Comparison of ENCODE assay signal across 1 cellular context in genomic region chr1:16245476-16246196, GRCh38.
TF ChIP-seq lines count a peak whose summit lies in the region.

No MANE protein-coding gene starts in this region.

TF ChIP-seq in HepG2, 621 proteins besides CTCF, POLR2A, EP300 and RAD21:
- peak; percentile 83 for TF ChIP-seq RBM22 (optimal IDR thresholded peaks at IDR 0.05; ENCODE audit: low read length)
- TF ChIP-seq SKI (IDR thresholded peaks at IDR 0.05; ENCODE audit: partially characterized antibody), result no peak
